ENCODE assay signal across 22 cellular contexts in genomic region chr19:1163283-1163933, GRCh38. TPM values are rescaled to one million over a fixed set of nuclear protein-coding genes. Genes with fewer than 3 reads are reported as not detected.
DNase-seq lines count a peak whose midpoint lies in the region; ATAC-seq, FAIRE-seq and TF ChIP-seq lines count a peak whose summit lies in the region.
"Had no signal": no experiment of that assay in that cellular context is flagged by ENCODE, and none has a peak within 500 bp of the region (broad histone marks: within the 10 kb centered on the region; RNA-seq: fewer than 3 reads in every experiment).

No MANE protein-coding gene starts in this region.

- H3K27ac ChIP-seq in breast epithelium (peak overlapping the region; percentile 58 to 65), mammary epithelial cell (ENCODE audit: insufficient read depth, low read depth, low read length) (no peak overlapping the region), heart right ventricle (peak overlapping the region in 6 of 10 donors; percentile 27 to 58 (median 44)), suprapubic skin (peak overlapping the region; percentile 33)
- no peak overlapping the region for H3K27ac ChIP-seq in naive thymus-derived CD4-positive, alpha-beta T cell (ENCODE audit: low read depth, low read length)
- H3K27ac ChIP-seq: ovary, SK-N-MC, thyroid gland had no signal

- intact Hi-C loops in breast epithelium (cut with DNase I; ENCODE audit: low total_unique reads) = no loop called here
- intact Hi-C loops in mammary epithelial cell (cut with micrococcal nuclease) = no loop called here
- intact Hi-C loops in heart right ventricle (cut with DNase I) = no loop called here
- intact Hi-C loops in naive thymus-derived CD4-positive, alpha-beta T cell (cut with micrococcal nuclease) = no loop called here

- H3K9ac ChIP-seq in mammary epithelial cell (ENCODE audit: insufficient read depth, low read length) = no peak overlapping the region

- DNase-seq in breast epithelium (ENCODE audit: low spot score in 2 of 2) = no peak
- no peak for DNase-seq in mammary epithelial cell
- DNase-seq in heart right ventricle = peak in 1 of 2 donors; percentile 56
- no peak for DNase-seq in naive thymus-derived CD4-positive, alpha-beta T cell
- DNase-seq in suprapubic skin (ENCODE audit: low spot score in 2 of 2) = peak; percentile 71 to 76
- DNase-seq in GM19240 (ENCODE audit: insufficient read length, low spot score) = no peak
- no peak for DNase-seq in GM19239 (ENCODE audit: insufficient read length, low spot score)
- DNase-seq in DMS79 treated with DMSO at 0.1 percent for 48 hours (lab: John Stamatoyannopoulos, UW) = no peak
- DNase-seq: CD8-positive, alpha-beta T cell; DMS79; effector CD8-positive, alpha-beta T cell; HFFc6; hippocampal formation; NCI-H1092; NCI-H2081; PC-3; thyroid gland had no signal

- BruUV-seq in mammary epithelial cell (replicated peaks; lab: Mats Ljungman, UMichigan) = no TSS peak

- H3K27me3 Mint-ChIP-seq in naive thymus-derived CD4-positive, alpha-beta T cell = no peaks in the 10 kb centered on the region

- no peak overlapping the region for H3K4me3 Mint-ChIP-seq in naive thymus-derived CD4-positive, alpha-beta T cell
- H3K4me3 Mint-ChIP-seq: CD8-positive, alpha-beta T cell; HFFc6 had no signal

- peaks cover 10% of the 10 kb centered on the region for H4K20me1 ChIP-seq in mammary epithelial cell (ENCODE audit: insufficient read depth, low read length)

- H3K4me1 ChIP-seq in breast epithelium = peaks cover 14 to 23% of the 10 kb centered on the region in 2 donors
- H3K4me1 ChIP-seq in mammary epithelial cell (ENCODE audit: insufficient read depth, low read length) = peaks cover 17% of the 10 kb centered on the region
- peaks cover 3 to 24% (median 5%) of the 10 kb centered on the region in 9 donors for H3K4me1 ChIP-seq in heart right ventricle
- no peaks in the 10 kb centered on the region for H3K4me1 ChIP-seq in naive thymus-derived CD4-positive, alpha-beta T cell (ENCODE audit: control insufficient read depth in 2 of 2, insufficient read depth in 2 of 2, low read length in 2 of 2)
- peaks cover 68% of the 10 kb centered on the region for H3K4me1 ChIP-seq in suprapubic skin

- no peak for FAIRE-seq in GM19239 (lab: Jason Lieb, UNC)
- FAIRE-seq: A549 had no signal

- no peaks in the 10 kb centered on the region for H3K9me3 ChIP-seq in breast epithelium
- H3K9me3 ChIP-seq in mammary epithelial cell (replicated peaks; ENCODE audit: insufficient read depth, low read length) = no peaks in the 10 kb centered on the region
- no peaks in the 10 kb centered on the region for H3K9me3 ChIP-seq in heart right ventricle
- no peaks in the 10 kb centered on the region for H3K9me3 ChIP-seq in naive thymus-derived CD4-positive, alpha-beta T cell (ENCODE audit: control insufficient read depth in 2 of 3, low read length in 3 of 3)
- H3K9me3 ChIP-seq in suprapubic skin = no peaks in the 10 kb centered on the region
- H3K9me3 ChIP-seq: A549, ovary, thyroid gland had no signal

- no peaks in the 10 kb centered on the region for H3K27me3 ChIP-seq in breast epithelium
- no peaks in the 10 kb centered on the region for H3K27me3 ChIP-seq in mammary epithelial cell (ENCODE audit: insufficient read depth, low read length)
- no peaks in the 10 kb centered on the region for H3K27me3 ChIP-seq in heart right ventricle
- H3K27me3 ChIP-seq in naive thymus-derived CD4-positive, alpha-beta T cell (ENCODE audit: control insufficient read depth in 2 of 2, insufficient read depth in 2 of 2, low read length in 2 of 2) = no peaks in the 10 kb centered on the region
- H3K27me3 ChIP-seq in suprapubic skin = no peaks in the 10 kb centered on the region
- H3K27me3 ChIP-seq: ovary, thyroid gland had no signal

- H3K36me3 Mint-ChIP-seq in naive thymus-derived CD4-positive, alpha-beta T cell = peaks cover 0 to 6% (median 0%) of the 10 kb centered on the region in 5 donors

- peaks cover 4 to 9% (median 7%) of the 10 kb centered on the region in 7 donors for H3K4me1 Mint-ChIP-seq in naive thymus-derived CD4-positive, alpha-beta T cell

- H3K36me3 ChIP-seq in breast epithelium (no peaks in the 10 kb centered on the region), mammary epithelial cell (ENCODE audit: insufficient read depth, low read length) (peaks cover 7% of the 10 kb centered on the region), heart right ventricle (peaks cover 0 to 19% (median 0%) of the 10 kb centered on the region in 9 donors), suprapubic skin (peaks cover 17% of the 10 kb centered on the region)
- H3K36me3 ChIP-seq in naive thymus-derived CD4-positive, alpha-beta T cell (ENCODE audit: control insufficient read depth in 2 of 3, insufficient read depth in 3 of 3, low read length in 3 of 3) = peaks cover 0 to 24% (median 0%) of the 10 kb centered on the region in 3 experiments
- H3K36me3 ChIP-seq: ovary had no signal

- H3K79me2 ChIP-seq in mammary epithelial cell (ENCODE audit: insufficient read depth, low read length) = peaks cover 93% of the 10 kb centered on the region

- H3K4me3 ChIP-seq in breast epithelium (peak overlapping the region in 1 of 3 donors; percentile 15), mammary epithelial cell (replicated peaks in 1 of 3; ENCODE audit: insufficient read depth in 1 of 3, low read depth in 2 of 3, low read length in 3 of 3) (no peak overlapping the region), heart right ventricle (peak overlapping the region in 2 of 10 donors; percentile 14 to 26), suprapubic skin (peak overlapping the region; percentile 9)
- H3K4me3 ChIP-seq in naive thymus-derived CD4-positive, alpha-beta T cell (ENCODE audit: low read length) = no peak overlapping the region
- H3K4me3 ChIP-seq: A549, ovary, SK-N-MC, thyroid gland had no signal

- 89% methylated on average over 20 of the region's 41 CpGs for WGBS in mammary epithelial cell (ENCODE audit: low coverage, missing lambda C conversion rate)
- WGBS in heart right ventricle, 2 donors = 77 to 83% methylated on average over 41 of the region's 41 CpGs
- WGBS in suprapubic skin = 89% methylated on average over 16 of the region's 41 CpGs

- TF ChIP-seq CTCF in breast epithelium (IDR thresholded peaks at IDR 0.05) (no peak), mammary epithelial cell (conservative IDR thresholded peaks at IDR 0.05 in 1 of 2, IDR thresholded peaks at IDR 0.05 in 1 of 2; ENCODE audit: extremely low read depth in 1 of 2, insufficient read depth in 1 of 2, low read depth in 1 of 2, low read length in 2 of 2) (no peak), heart right ventricle (IDR thresholded peaks at IDR 0.05) (no peak), suprapubic skin (IDR thresholded peaks at IDR 0.05) (no peak)

- no peaks in the 10 kb centered on the region for H3K9me3 Mint-ChIP-seq in naive thymus-derived CD4-positive, alpha-beta T cell
- H3K9me3 Mint-ChIP-seq: activated T-helper 2 cell treated with anti-CD3 and anti-CD28 coated beads, Interferon-gamma antibody, Interleukin-2, Interleukin-4, amounts not matched to agents 10 μg/mL and 5 μg/mL and 100 μg/mL, durations not matched to agents 14 hours and 24 hours and 36 hours; CD8-positive, alpha-beta T cell; HFFc6 had no signal

- CTCF ChIA-PET in mammary epithelial cell (lab: Charles Lee; ENCODE audit: low non-redundant PET) = no interaction called here
- CTCF ChIA-PET in naive thymus-derived CD4-positive, alpha-beta T cell (lab: Charles Lee) = no interaction called here

- H2AFZ ChIP-seq in mammary epithelial cell (ENCODE audit: low read depth, low read length) = no peak overlapping the region

- TF ChIP-seq EP300 in suprapubic skin (IDR thresholded peaks at IDR 0.05) = no peak

- ATAC-seq in heart right ventricle = peak; percentile 37 to 75 (median 52)
- peak; percentile 8 for ATAC-seq in naive thymus-derived CD4-positive, alpha-beta T cell
- ATAC-seq: A549; activated CD4-positive, CD25-positive, alpha-beta regulatory T cell treated with anti-CD3 and anti-CD28 coated beads, Interleukin-2, amount 50 U/mL, for 24 hours; CD8-positive, alpha-beta T cell; PC-3 had no signal

- H3K27ac Mint-ChIP-seq in naive thymus-derived CD4-positive, alpha-beta T cell = peak overlapping the region in 2 of 9 donors; percentile 32 to 62
- H3K27ac Mint-ChIP-seq: activated T-helper 2 cell treated with anti-CD3 and anti-CD28 coated beads, Interferon-gamma antibody, Interleukin-2, Interleukin-4, amounts not matched to agents 10 μg/mL and 5 μg/mL and 100 μg/mL, durations not matched to agents 14 hours and 24 hours and 36 hours; CD8-positive, alpha-beta T cell; HFFc6 had no signal

- in situ Hi-C loops in mammary epithelial cell (cut with MboI; ENCODE audit: low sequenced_read_pairs in 2 of 2) = no loop called here

- H3K4me2 ChIP-seq in mammary epithelial cell (ENCODE audit: insufficient read depth, low read depth, low read length) = no peak overlapping the region
- H3K4me2 ChIP-seq: A549 had no signal

- TF ChIP-seq POLR2A in breast epithelium (IDR thresholded peaks at IDR 0.05) (no peak), suprapubic skin (IDR thresholded peaks at IDR 0.05) (no peak)

- dilution Hi-C loops in mammary epithelial cell (cut with HindIII; ENCODE audit: low sequenced_read_pairs) = no loop called here

- POLR2A ChIA-PET in naive thymus-derived CD4-positive, alpha-beta T cell (lab: Charles Lee) = no interaction called here

RNA-seq across cellular contexts. Expression of gene SBNO2, which starts 10.7 kb away (rescaled TPM):
- total RNA-seq in breast epithelium (10 to 100 TPM; 15.4 to 63.3 (median 43.9) TPM), mammary epithelial cell (100 to 1,000 TPM in 1 of 2 donors, 10 to 100 TPM in 1; 37.0 to 108 TPM), heart right ventricle (10 to 100 TPM; 12.6 to 61.3 (median 16.1) TPM), suprapubic skin (10 to 100 TPM; 36.7 to 58.9 (median 45.5) TPM)
- polyA plus RNA-seq in mammary epithelial cell (22.5 TPM), heart right ventricle (10 to 100 TPM; 12.6 to 18.7 TPM)
- 34.4 TPM for polyA minus RNA-seq in mammary epithelial cell
- 100 to 1,000 TPM in 3 of 5 experiments, 10 to 100 TPM in 2; 88.6 to 137 (median 104) TPM for total RNA-seq in naive thymus-derived CD4-positive, alpha-beta T cell
- polyA plus RNA-seq in naive thymus-derived CD4-positive, alpha-beta T cell = 1 to 10 TPM; 1.7 to 2.6 TPM

RNA-seq across cellular contexts. Expression of gene STK11, which starts 42.2 kb away (rescaled TPM):
- 10 to 100 TPM; 32.8 to 55.0 (median 52.1) TPM for total RNA-seq in breast epithelium
- total RNA-seq in mammary epithelial cell = 10 to 100 TPM; 57.7 to 67.5 TPM
- polyA plus RNA-seq in mammary epithelial cell = 32.7 TPM
- 48.3 TPM for polyA minus RNA-seq in mammary epithelial cell
- 10 to 100 TPM; 43.7 to 71.6 (median 46.6) TPM for total RNA-seq in heart right ventricle
- polyA plus RNA-seq in heart right ventricle = 10 to 100 TPM; 41.1 to 70.4 TPM
- total RNA-seq in naive thymus-derived CD4-positive, alpha-beta T cell = 10 to 100 TPM; 67.7 to 91.3 (median 71.6) TPM
- 10 to 100 TPM; 13.9 to 28.9 TPM for polyA plus RNA-seq in naive thymus-derived CD4-positive, alpha-beta T cell
- 10 to 100 TPM; 62.5 to 76.9 (median 66.4) TPM for total RNA-seq in suprapubic skin

RNA-seq across cellular contexts. Expression of gene GPX4, which starts 59.6 kb away (rescaled TPM):
- total RNA-seq in breast epithelium (1,000 to 10,000 TPM in 1 of 3 donors, 100 to 1,000 TPM in 2; 357 to 1,796 (median 492) TPM), mammary epithelial cell (100 to 1,000 TPM; 154 to 216 TPM), heart right ventricle (100 to 1,000 TPM; 244 to 405 (median 299) TPM), suprapubic skin (100 to 1,000 TPM; 267 to 359 (median 344) TPM)
- polyA plus RNA-seq in mammary epithelial cell (357 TPM), heart right ventricle (100 to 1,000 TPM; 461 to 487 TPM)
- 97.5 TPM for polyA minus RNA-seq in mammary epithelial cell
- 100 to 1,000 TPM; 122 to 235 (median 194) TPM for total RNA-seq in naive thymus-derived CD4-positive, alpha-beta T cell
- polyA plus RNA-seq in naive thymus-derived CD4-positive, alpha-beta T cell = 100 to 1,000 TPM; 417 to 522 TPM

Comparison
In these comparisons a context has a peak if more than half of its experiments do, and no peak if none do; other contexts are left out.
1. H3K27ac ChIP-seq: peak in breast epithelium (2 of 2), heart right ventricle (6 of 10) and suprapubic skin (single experiment); none in mammary epithelial cell (single experiment) and naive thymus-derived CD4-positive, alpha-beta T cell (single experiment).
2. DNase-seq: peak in suprapubic skin (2 of 2); none in breast epithelium (0 of 2), mammary epithelial cell (single experiment), naive thymus-derived CD4-positive, alpha-beta T cell (0 of 9), GM19240 (single experiment), GM19239 (single experiment) and DMS79 treated with DMSO at 0.1 percent for 48 hours (single experiment).